18 cellular contexts compared by ENCODE assay signal in genomic region chr6:12232821-12233220, GRCh38. TPM values are rescaled to one million over a fixed set of nuclear protein-coding genes. Genes with fewer than 3 reads are reported as not detected.
A peak's percentile ranks its signal among the peaks of the same experiment; 100 is the strongest.
DNase-seq lines count a peak whose midpoint lies in the region; ATAC-seq, FAIRE-seq and TF ChIP-seq lines count a peak whose summit lies in the region.
"Had no signal": no experiment of that assay in that cellular context is flagged by ENCODE, and none has a peak within 500 bp of the region (broad histone marks: within the 10 kb centered on the region; RNA-seq: fewer than 3 reads in every experiment).

No MANE protein-coding gene starts in this region.

- TF ChIP-seq POLR2A in HepG2 (IDR thresholded peaks at IDR 0.05; ENCODE audit: insufficient read depth in 1 of 2, low read depth in 2 of 2, low read length in 2 of 2) (no peak), right lobe of liver (IDR thresholded peaks at IDR 0.05) (no peak), GM12878 (IDR thresholded peaks at IDR 0.05; ENCODE audit: low read depth, low read length) (no peak), spleen (IDR thresholded peaks at IDR 0.05) (no peak)

- TF ChIP-seq CTCF in HepG2 (CRISPR knock-in tag; IDR thresholded peaks at IDR 0.05) = no peak
- no peak for TF ChIP-seq CTCF in right lobe of liver (IDR thresholded peaks at IDR 0.05)
- TF ChIP-seq CTCF in HFFc6 (IDR thresholded peaks at IDR 0.05) = no peak
- no peak for TF ChIP-seq CTCF in GM12878 (IDR thresholded peaks at IDR 0.05 in 2 of 3, conservative IDR thresholded peaks at IDR 0.05 in 1 of 3; ENCODE audit: control insufficient read depth in 2 of 3, extremely low read depth in 1 of 3, insufficient read depth in 1 of 3, low read depth in 3 of 3, low read length in 3 of 3)
- no peak for TF ChIP-seq CTCF in spleen (IDR thresholded peaks at IDR 0.05 in 8 of 11, conservative IDR thresholded peaks at IDR 0.05 in 3 of 11)

- no peaks in the 10 kb centered on the region for H3K27me3 ChIP-seq in HepG2 (ENCODE audit: control insufficient read depth in 1 of 2, insufficient read depth in 2 of 2, low read length in 2 of 2)
- no peaks in the 10 kb centered on the region for H3K27me3 ChIP-seq in right lobe of liver
- H3K27me3 ChIP-seq in GM12878 (replicated peaks in 1 of 2; ENCODE audit: control insufficient read depth in 2 of 2, insufficient read depth in 2 of 2, low read length in 1 of 2) = no peaks in the 10 kb centered on the region
- no peaks in the 10 kb centered on the region for H3K27me3 ChIP-seq in spleen (replicated peaks in 1 of 7)

- RAD21 ChIA-PET in GM12878 (lab: Charles Lee; ENCODE audit: unreplicated experiment) = interaction anchor here (0.7 to 3.7 kb wide), 10 partner anchors 59 to 648 kb away, joined by 3 to 35 read pairs (median 4); no protein-coding TSS in a partner anchor

- H3K9me3 ChIP-seq in HepG2 (ENCODE audit: low read length) = no peaks in the 10 kb centered on the region
- H3K9me3 ChIP-seq in right lobe of liver = no peaks in the 10 kb centered on the region
- H3K9me3 ChIP-seq in GM12878 (replicated peaks; ENCODE audit: control insufficient read depth, insufficient read depth, low read length) = no peaks in the 10 kb centered on the region
- H3K9me3 ChIP-seq in spleen = no peaks in the 10 kb centered on the region
- H3K9me3 ChIP-seq: thoracic aorta had no signal

- H2AFZ ChIP-seq in HepG2 (ENCODE audit: low read length) (no peak overlapping the region), GM12878 (ENCODE audit: control insufficient read depth, low read depth, low read length) (no peak overlapping the region)

- H3K4me3 Mint-ChIP-seq in HFFc6 = peak overlapping the region; percentile 60
- H3K4me3 Mint-ChIP-seq: activated B cell treated with CpG ODN at 0.5 μM for 24 hours; dendritic cell treated with granulocyte-macrophage colony-stimulating factor and Interleukin-4, amounts not matched to agents 40 ng/mL and 50 ng/mL, for 4 days had no signal

- CTCF ChIA-PET in HepG2 (lab: Yijun Ruan, JAX; ENCODE audit: low intra/inter-chr PET ratio, low total read pairs) (no interaction called here), GM12878 (lab: Yijun Ruan, JAX) (interaction anchor here (0.6 to 2.4 kb wide), 18 partner anchors 16 to 651 kb away, joined by 3 to 50 read pairs (median 5); partner anchors contain the start of gene EDN1)

- 13% methylated on average over 1 of the region's 1 CpG for WGBS in HepG2 (ENCODE audit: low lambda C conversion rate)
- 39% methylated on average over 1 of the region's 1 CpG for WGBS in right lobe of liver (ENCODE audit: insufficient coverage, low coverage, low lambda C conversion rate, missing lambda C conversion rate)
- 0% methylated on average over 1 of the region's 1 CpG for WGBS in GM12878 (ENCODE audit: insufficient coverage, insufficient replicate concordance, low lambda C conversion rate, missing lambda C conversion rate)
- WGBS in spleen, 5 donors = 42 to 76% (median 60%) methylated on average over 1 of the region's 1 CpG

- H3K36me3 ChIP-seq in HepG2 (replicated peaks in 1 of 2; ENCODE audit: control insufficient read depth in 1 of 2, insufficient read depth in 2 of 2, low read length in 2 of 2) (no peaks in the 10 kb centered on the region), right lobe of liver (no peaks in the 10 kb centered on the region), GM12878 (ENCODE audit: control insufficient read depth in 2 of 2, insufficient read depth in 2 of 2, low read length in 1 of 2) (no peaks in the 10 kb centered on the region), spleen (no peaks in the 10 kb centered on the region)
- H3K36me3 ChIP-seq: thoracic aorta had no signal

- SMC1A ChIA-PET in GM12878 (lab: Charles Lee; ENCODE audit: uncharacterized antibody, unreplicated experiment) = interaction anchor here (0.7 to 3.8 kb wide), 28 partner anchors 8 to 613 kb away, joined by 3 to 61 read pairs (median 4); partner anchors contain the start of gene EDN1

- H3K4me1 Mint-ChIP-seq in HFFc6 (ENCODE audit: low read depth) = peaks cover 24% of the 10 kb centered on the region

- H3K4me2 ChIP-seq in HepG2 (ENCODE audit: low read depth, low read length) = no peak overlapping the region
- H3K4me2 ChIP-seq in GM12878 (ENCODE audit: control insufficient read depth, insufficient read depth) = peak overlapping the region; percentile 22; the same call in 1 of the 2 replicates

- no peaks in the 10 kb centered on the region for H3K36me3 Mint-ChIP-seq in HFFc6 (ENCODE audit: low read depth)

- FAIRE-seq in HepG2 (lab: Jason Lieb, UNC) (peak; percentile 8), GM12878 (lab: Jason Lieb, UNC) (peak; percentile 49)

- no peak for TF ChIP-seq RAD21 in HepG2 (CRISPR knock-in tag; IDR thresholded peaks at IDR 0.05)
- TF ChIP-seq RAD21 in GM12878 (IDR thresholded peaks at IDR 0.05; ENCODE audit: insufficient read depth, low read depth, low read length) = no peak

- H3K4me3 ChIP-seq in HepG2 (replicated peaks in 1 of 3; ENCODE audit: insufficient read depth in 1 of 3, low read depth in 2 of 3, low read length in 3 of 3) = no peak overlapping the region
- no peak overlapping the region for H3K4me3 ChIP-seq in right lobe of liver
- H3K4me3 ChIP-seq in GM12878 = no peak overlapping the region
- peak overlapping the region in 1 of 8 donors; percentile 36 for H3K4me3 ChIP-seq in spleen
- H3K4me3 ChIP-seq: thoracic aorta had no signal

- intact Hi-C loops in HepG2 (cut with micrococcal nuclease; ENCODE audit: unreplicated experiment) (loop anchor here (5.0 kb wide), 2 partner anchors 369 to 646 kb away; no protein-coding TSS in a partner anchor), right lobe of liver (cut with DNase I) (loop anchor here in 1 of 2 donors (10.0 kb wide), 1 partner anchor 578 kb away; no protein-coding TSS in a partner anchor), GM12878 (cut with micrococcal nuclease; ENCODE audit: unreplicated experiment) (loop anchor here (10.0 kb wide), 2 partner anchors 218 to 648 kb away; partner anchors contain the start of gene HIVEP1), spleen (cut with DNase I; ENCODE audit: low total_unique reads) (loop anchor here (10.0 kb wide), 1 partner anchor 648 kb away; no protein-coding TSS in a partner anchor)

- no peak for TF ChIP-seq EP300 in HepG2 (IDR thresholded peaks at IDR 0.05; ENCODE audit: low read depth in 2 of 2, low read length in 2 of 2)
- TF ChIP-seq EP300 in HepG2 (CRISPR knock-in tag; IDR thresholded peaks at IDR 0.05; ENCODE audit: borderline replicate concordance) = no peak
- TF ChIP-seq EP300 in GM12878 (IDR thresholded peaks at IDR 0.05; ENCODE audit: borderline replicate concordance in 1 of 2, control insufficient read depth in 1 of 2, low read depth in 2 of 2, low read length in 2 of 2) = no peak

- H3K9ac ChIP-seq in HepG2 (ENCODE audit: insufficient read depth, low read depth, low read length) = no peak overlapping the region
- H3K9ac ChIP-seq in GM12878 (ENCODE audit: control insufficient read depth, insufficient read depth, low read length) = no peak overlapping the region

- DNase-seq in HepG2 (ENCODE audit: low spot score) (no peak), right lobe of liver (no peak), HFFc6 (no peak), GM12878 (ENCODE audit: low read depth, low spot score) (no peak), spleen (no peak), OCI-M1 (lab: John Stamatoyannopoulos, UW) (no peak), NCI-H1930 (lab: John Stamatoyannopoulos, UW) (no peak)
- DNase-seq: activated B cell treated with CpG ODN at 0.5 μM for 24 hours; activated CD8-positive, alpha-beta memory T cell treated with anti-CD3 and anti-CD28 coated beads, Interleukin-2, amount 50 U/mL, for 4 hours; activated naive CD4-positive, alpha-beta T cell treated with Interleukin-2 at 50 U/mL for 16 hours; Calu3; NCI-H146; small intestine; stimulated activated CD4-positive, alpha-beta T cell treated with anti-CD3 and anti-CD28 coated beads, Interleukin-4, amount 100 ng/mL, for 4 hours had no signal

- POLR2A ChIA-PET in HepG2 (lab: Yijun Ruan, JAX) = no interaction called here
- POLR2A ChIA-PET in GM12878 (lab: Charles Lee) = interaction anchor here (0.7 kb wide), 1 partner anchor 9 kb away, joined by 4 read pairs; no protein-coding TSS in a partner anchor

- no peaks in the 10 kb centered on the region for H3K27me3 Mint-ChIP-seq in HFFc6 (ENCODE audit: insufficient read depth)
- H3K27me3 Mint-ChIP-seq: activated B cell treated with CpG ODN at 0.5 μM for 24 hours had no signal

- H3K4me1 ChIP-seq in HepG2 (ENCODE audit: insufficient read depth, low read length) (peaks cover 38% of the 10 kb centered on the region), right lobe of liver (peaks cover 0 to 38% (median 3%) of the 10 kb centered on the region in 4 donors), GM12878 (ENCODE audit: control insufficient read depth, insufficient read depth, low read length) (peaks cover 22% of the 10 kb centered on the region), spleen (peaks cover 18 to 35% (median 25%) of the 10 kb centered on the region in 6 donors)

- no TSS peak for BruUV-seq in HepG2 (replicated peaks; lab: Mats Ljungman, UMichigan)
- no TSS peak for BruUV-seq in GM12878 (replicated peaks; lab: Mats Ljungman, UMichigan)

- H3K79me2 ChIP-seq in HepG2 (ENCODE audit: insufficient read depth, low read length) (no peaks in the 10 kb centered on the region), GM12878 (ENCODE audit: control insufficient read depth, insufficient read depth, low read length) (no peaks in the 10 kb centered on the region)

- in situ Hi-C loops in HepG2 (cut with HindIII; ENCODE audit: extremely low pct_ligation_motif_present, low pct_unique_long_range_greater_than_20kb) (loop anchor here (5.0 to 10.0 kb wide), 3 partner anchors 86 to 648 kb away; no protein-coding TSS in a partner anchor), GM12878 (cut with MboI) (no loop called here)

- H3K27ac Mint-ChIP-seq in HFFc6 = peak overlapping the region; percentile 75
- H3K27ac Mint-ChIP-seq: activated B cell treated with CpG ODN at 0.5 μM for 24 hours; dendritic cell treated with granulocyte-macrophage colony-stimulating factor and Interleukin-4, amounts not matched to agents 40 ng/mL and 50 ng/mL, for 4 days had no signal

- no peak for ATAC-seq in HepG2
- ATAC-seq in right lobe of liver = no peak
- peak; percentile 7 for ATAC-seq in GM12878
- ATAC-seq in GM21447 (IDR thresholded peaks at IDR 0.05; ENCODE audit: unreplicated experiment) = no peak

- H3K9me3 Mint-ChIP-seq in HFFc6 = no peaks in the 10 kb centered on the region
- H3K9me3 Mint-ChIP-seq: activated B cell treated with CpG ODN at 0.5 μM for 24 hours; dendritic cell treated with granulocyte-macrophage colony-stimulating factor and Interleukin-4, amounts not matched to agents 40 ng/mL and 50 ng/mL, for 4 days had no signal

- H3K27ac ChIP-seq in HepG2 (ENCODE audit: extremely low read length, insufficient read depth, low read length) (no peak overlapping the region), right lobe of liver (no peak overlapping the region), GM12878 (ENCODE audit: control insufficient read depth, insufficient read depth) (peak overlapping the region; percentile 7; the same call in 1 of the 2 replicates), spleen (peak overlapping the region in 6 of 8 donors; percentile 52 to 71 (median 62))
- H3K27ac ChIP-seq: RWPE1, thoracic aorta had no signal

- no peaks in the 10 kb centered on the region for H4K20me1 ChIP-seq in HepG2 (ENCODE audit: insufficient read depth, low read length)
- H4K20me1 ChIP-seq in GM12878 (ENCODE audit: control insufficient read depth, insufficient read depth) = no peaks in the 10 kb centered on the region

RNA-seq across cellular contexts. Expression of gene EDN1, which starts 57.3 kb away (rescaled TPM):
- total RNA-seq in HepG2 (2016; rRNA removed; fragmentation: Illumina TruSeq; extraction: Trizol) (0.15 and 0.21 TPM in 2 replicates), right lobe of liver (1 to 10 TPM in 3 of 6 experiments, under 1 TPM in 3; 0.18 to 6.8 (median 1.4) TPM), GM12878 (2014; rRNA removed) (2.3 and 3.7 TPM in 2 replicates), GM12878 (2014; rRNA removed; fragmentation: Illumina TruSeq; extraction: Trizol) (4.1 and 4.2 TPM in 2 replicates), GM12878 (2021) (3.0 and 3.5 TPM in 2 replicates), spleen (10 to 100 TPM in 5 of 7 donors, 1 to 10 TPM in 2; 5.5 to 27.1 (median 15.1) TPM)
- 0.10 TPM in 1 of 2 replicates, not detected in the other for total RNA-seq in HepG2 (2016; cell fraction: cytosol; rRNA removed; fragmentation: Illumina TruSeq; extraction: Trizol; ENCODE audit: low read depth)
- total RNA-seq in HepG2 (2016; cell fraction: insoluble cytoplasmic fraction; rRNA removed; fragmentation: Illumina TruSeq; extraction: Trizol) = 0.22 TPM in 1 of 2 replicates, not detected in the other
- 0.07 and 0.22 TPM in 2 replicates for total RNA-seq in HepG2 (2016; cell fraction: membrane; rRNA removed; fragmentation: Illumina TruSeq; extraction: Trizol)
- 0.25 and 0.53 TPM in 2 replicates for total RNA-seq in HepG2 (2016; cell fraction: nucleus; rRNA removed; fragmentation: Illumina TruSeq; extraction: Trizol)
- polyA plus RNA-seq in HepG2 (2011; rRNA removed) (0.78 and 1.2 TPM in 2 replicates), GM12878 (2011; rRNA removed) (6.6 and 9.6 TPM in 2 replicates), GM12878 (2014; fragmentation: Illumina TruSeq; extraction: Trizol) (4.9 and 5.3 TPM in 2 replicates), GM12878 (2014; fragmentation: Nextera tagmentation; extraction: Ambion mirVana) (1 to 10 TPM; 2.0 to 2.5 TPM), GM12878 (2014; rRNA removed) (2.5 and 2.6 TPM in 2 replicates), GM12878 (2016; fragmentation: Nextera tagmentation; extraction: Ambion mirVana) (1 to 10 TPM; 2.9 to 3.4 TPM), spleen (10 to 100 TPM in 1 of 3 donors, 1 to 10 TPM in 2; 5.2 to 16.5 (median 7.2) TPM)
- 0.50 and 0.72 TPM in 2 replicates for polyA plus RNA-seq in HepG2 (2011; cell fraction: cytosol; rRNA removed)
- 1.3 TPM in 2 replicates for polyA plus RNA-seq in HepG2 (2011; cell fraction: nucleus; rRNA removed)
- polyA plus RNA-seq in HepG2 (2012) = 6.0 and 7.3 TPM in 2 replicates
- polyA plus RNA-seq in HepG2 (2016; cell fraction: cytosol; fragmentation: Illumina TruSeq; extraction: Trizol; ENCODE audit: low read depth) = not detected in 2 replicates
- polyA plus RNA-seq in HepG2 (2016; cell fraction: insoluble cytoplasmic fraction; fragmentation: Illumina TruSeq; extraction: Trizol; ENCODE audit: low read depth) = not detected in 2 replicates
- not detected in 2 replicates for polyA plus RNA-seq in HepG2 (2016; cell fraction: membrane; fragmentation: Illumina TruSeq; extraction: Trizol; ENCODE audit: low read depth)
- 0.90 and 1.3 TPM in 2 replicates for polyA plus RNA-seq in HepG2 (2016; cell fraction: nucleus; fragmentation: Illumina TruSeq; extraction: Trizol; ENCODE audit: insufficient read depth, low read depth)
- polyA minus RNA-seq in HepG2 (2011; rRNA and poly(A)+ RNA removed; ENCODE audit: low replicate concordance) = 1.0 TPM in 2 replicates
- polyA minus RNA-seq in HepG2 (2011; cell fraction: cytosol; rRNA and poly(A)+ RNA removed) = 0.30 and 0.88 TPM in 2 replicates
- polyA minus RNA-seq in HepG2 (2011; cell fraction: nucleus; rRNA and poly(A)+ RNA removed) = 0.62 and 0.77 TPM in 2 replicates
- total RNA-seq in HFFc6 (2021; fragmentation: NEBNext Ultra II Directional; extraction: Animal tissue kit (Norgen Biotek cat#: 25700)) = 1 to 10 TPM; 2.6 to 7.4 (median 3.7) TPM
- total RNA-seq in GM12878 (2013; cell fraction: nucleolus; rRNA removed) = 2.9 and 3.6 TPM in 2 replicates
- 0.96 TPM for polyA plus RNA-seq in GM12878 (2011; ENCODE audit: low read depth)
- polyA plus RNA-seq in GM12878 (2011; cell fraction: cytosol; rRNA removed) = 4.1 and 5.9 TPM in 2 replicates
- polyA plus RNA-seq in GM12878 (2011; cell fraction: nucleus; rRNA removed) = 9.2 and 10.0 TPM in 2 replicates
- polyA plus RNA-seq in GM12878 (2012) = 1.3 and 1.5 TPM in 2 replicates
- polyA minus RNA-seq in GM12878 (2011; rRNA and poly(A)+ RNA removed) = 4.6 and 6.6 TPM in 2 replicates
- 2.3 and 4.1 TPM in 2 replicates for polyA minus RNA-seq in GM12878 (2011; cell fraction: cytosol; rRNA and poly(A)+ RNA removed)
- polyA minus RNA-seq in GM12878 (2011; cell fraction: nucleus; rRNA and poly(A)+ RNA removed) = 3.9 and 5.5 TPM in 2 replicates

Comparison
In these comparisons a context has a peak if more than half of its experiments do, and no peak if none do; other contexts are left out.
1. H3K27ac ChIP-seq: peak in GM12878 (single experiment) and spleen (6 of 8); none in HepG2 (single experiment) and right lobe of liver (0 of 3).
2. Of the 75 proteins assayed by ChIP-seq in both HepG2 and GM12878: peak only in HepG2: none; only in GM12878: NR2F1; in both: none; in neither: 74.